Comparison of ENCODE assay signal across 12 cellular contexts in genomic region chr6:149094156-149094555, GRCh38.
A peak's percentile ranks its signal among the peaks of the same experiment; 100 is the strongest.
DNase-seq lines count a peak whose midpoint lies in the region; ATAC-seq and TF ChIP-seq lines count a peak whose summit lies in the region.
"Had no signal": no experiment of that assay in that cellular context is flagged by ENCODE, and none has a peak within 500 bp of the region (broad histone marks: within the 10 kb centered on the region; RNA-seq: fewer than 3 reads in every experiment).

No MANE protein-coding gene starts in this region.

- peaks cover 80% of the 10 kb centered on the region for H3K4me1 Mint-ChIP-seq in activated CD4-positive, alpha-beta T cell treated with anti-CD3 and anti-CD28 coated beads, Interleukin-2, amount 10 ng/mL, durations not matched to agents 7 days and 5 days
- H3K4me1 Mint-ChIP-seq in chondrocyte (ENCODE audit: low read depth) (peaks cover 28% of the 10 kb centered on the region), osteocyte (ENCODE audit: unreplicated experiment) (peaks cover 24% of the 10 kb centered on the region)

- peak overlapping the region; percentile 32 to 75 for H3K27ac ChIP-seq in SK-N-SH (ENCODE audit: low read depth in 2 of 2, low read length in 1 of 2)
- H3K27ac ChIP-seq: right lobe of liver, vagina had no signal

- no peaks in the 10 kb centered on the region for H3K79me2 ChIP-seq in SK-N-SH (ENCODE audit: insufficient read depth)

- peaks cover 52% of the 10 kb centered on the region for H3K36me3 Mint-ChIP-seq in activated CD4-positive, alpha-beta T cell treated with anti-CD3 and anti-CD28 coated beads, Interleukin-2, amount 10 ng/mL, durations not matched to agents 7 days and 5 days (ENCODE audit: low read depth)
- H3K36me3 Mint-ChIP-seq in chondrocyte (ENCODE audit: low read depth) (peaks cover 3% of the 10 kb centered on the region), osteocyte (ENCODE audit: unreplicated experiment) (peaks cover 9% of the 10 kb centered on the region)

- H3K9me3 Mint-ChIP-seq in activated CD4-positive, alpha-beta T cell treated with anti-CD3 and anti-CD28 coated beads, Interleukin-2, amount 10 ng/mL, durations not matched to agents 7 days and 5 days, result peaks cover 25% of the 10 kb centered on the region
- H3K9me3 Mint-ChIP-seq in chondrocyte (ENCODE audit: low read depth) (peaks cover 12% of the 10 kb centered on the region), osteocyte (ENCODE audit: unreplicated experiment) (peaks cover 15% of the 10 kb centered on the region)

- WGBS in SK-N-SH (ENCODE audit: low lambda C conversion rate), result 42% methylated on average over 3 of the region's 3 CpGs

- no peak for TF ChIP-seq EP300 in SK-N-SH (IDR thresholded peaks at IDR 0.05; ENCODE audit: borderline replicate concordance in 1 of 2, low read depth in 1 of 2, low read length in 1 of 2)

- no peaks in the 10 kb centered on the region for H4K20me1 ChIP-seq in SK-N-SH (ENCODE audit: insufficient read depth)

- H3K4me2 ChIP-seq in SK-N-SH, result peak overlapping the region; percentile 67

- peaks cover 0 to 4% of the 10 kb centered on the region in 2 experiments for H3K36me3 ChIP-seq in SK-N-SH (replicated peaks in 1 of 2; ENCODE audit: control insufficient read depth in 1 of 2, insufficient read depth in 2 of 2, low read length in 1 of 2)
- H3K36me3 ChIP-seq: heart left ventricle, right lobe of liver, vagina had no signal

- TF ChIP-seq RAD21 in SK-N-SH (IDR thresholded peaks at IDR 0.05; ENCODE audit: low read length), result no peak

- H3K9me2 ChIP-seq in SK-N-SH, result no peaks in the 10 kb centered on the region

- H3K4me1 ChIP-seq in SK-N-SH (ENCODE audit: control insufficient read depth in 1 of 2, insufficient read depth in 2 of 2, low read depth in 1 of 2, low read length in 1 of 2), result peaks cover 8 to 13% of the 10 kb centered on the region in 2 experiments; a peak in 3 of 4 replicates
- H3K4me1 ChIP-seq: right lobe of liver had no signal

- no peaks in the 10 kb centered on the region for H3K27me3 Mint-ChIP-seq in activated CD4-positive, alpha-beta T cell treated with anti-CD3 and anti-CD28 coated beads, Interleukin-2, amount 10 ng/mL, durations not matched to agents 7 days and 5 days
- no peaks in the 10 kb centered on the region for H3K27me3 Mint-ChIP-seq in chondrocyte (ENCODE audit: low read depth)
- H3K27me3 Mint-ChIP-seq in osteocyte (ENCODE audit: unreplicated experiment), result no peaks in the 10 kb centered on the region

- POLR2A ChIA-PET in activated CD4-positive, alpha-beta T cell treated with anti-CD3 and anti-CD28 coated beads, Interleukin-2, amount 10 ng/mL, durations not matched to agents 7 days and 5 days (lab: Charles Lee), result no interaction called here
- POLR2A ChIA-PET in SK-N-SH (lab: Yijun Ruan, JAX), result no interaction called here

- no peak overlapping the region for H3K9ac ChIP-seq in SK-N-SH

- CTCF ChIA-PET in activated CD4-positive, alpha-beta T cell treated with anti-CD3 and anti-CD28 coated beads, Interleukin-2, amount 10 ng/mL, durations not matched to agents 7 days and 5 days (lab: Charles Lee), result interaction anchor here (0.8 to 3.6 kb wide), 9 partner anchors 8 to 337 kb away, joined by 3 to 23 read pairs (median 4); no protein-coding TSS in a partner anchor
- CTCF ChIA-PET in SK-N-SH (lab: Yijun Ruan, JAX), result interaction anchor here (0.9 to 1.4 kb wide), 3 partner anchors 9 to 338 kb away, joined by 5 to 6 read pairs (median 5); no protein-coding TSS in a partner anchor

- H3K27me3 ChIP-seq in SK-N-SH (ENCODE audit: insufficient read depth), result no peaks in the 10 kb centered on the region
- H3K27me3 ChIP-seq: right lobe of liver, vagina had no signal

- DNase-seq in activated CD4-positive, alpha-beta T cell treated with anti-CD3 and anti-CD28 coated beads, Interleukin-2, amount 10 ng/mL, durations not matched to agents 7 days and 5 days, result no peak
- no peak for DNase-seq in activated CD4-positive, alpha-beta T cell treated with anti-CD3 and anti-CD28 coated beads for 4 hours
- DNase-seq in SK-N-SH (no peak), chondrocyte (ENCODE audit: low spot score) (no peak), osteocyte (ENCODE audit: extremely low spot score, unreplicated experiment) (no peak), NOMO-1 (lab: John Stamatoyannopoulos, UW; ENCODE audit: unreplicated experiment in 2 of 2) (no peak), cortex of kidney (lab: John Stamatoyannopoulos, UW) (no peak)
- DNase-seq: heart left ventricle, NCI-H446 treated with DMSO at 0.1 percent for 48 hours, right lobe of liver had no signal

- H3F3A ChIP-seq in SK-N-SH (replicated peaks; ENCODE audit: insufficient read depth), result peaks cover 3% of the 10 kb centered on the region

- H3K27ac Mint-ChIP-seq in activated CD4-positive, alpha-beta T cell treated with anti-CD3 and anti-CD28 coated beads, Interleukin-2, amount 10 ng/mL, durations not matched to agents 7 days and 5 days, result peak overlapping the region; percentile 90
- H3K27ac Mint-ChIP-seq in chondrocyte (ENCODE audit: unreplicated experiment), result peak overlapping the region; percentile 85
- peak overlapping the region; percentile 78 for H3K27ac Mint-ChIP-seq in osteocyte (ENCODE audit: unreplicated experiment)

- peak overlapping the region; percentile 76; the same call in 1 of the 2 replicates for H2AFZ ChIP-seq in SK-N-SH (ENCODE audit: low read depth)

- no peak overlapping the region for H3K4me3 ChIP-seq in SK-N-SH (ENCODE audit: low read depth in 2 of 2, low read length in 1 of 2)
- H3K4me3 ChIP-seq: heart left ventricle, right lobe of liver, vagina had no signal

- H3K9me3 ChIP-seq in SK-N-SH, result peaks cover 11% of the 10 kb centered on the region

- ATAC-seq in HG02870 (IDR thresholded peaks at IDR 0.05; ENCODE audit: unreplicated experiment), result no peak
- ATAC-seq: heart left ventricle had no signal

- H3K4me3 Mint-ChIP-seq in activated CD4-positive, alpha-beta T cell treated with anti-CD3 and anti-CD28 coated beads, Interleukin-2, amount 10 ng/mL, durations not matched to agents 7 days and 5 days, result peak overlapping the region; percentile 54
- H3K4me3 Mint-ChIP-seq in chondrocyte (ENCODE audit: unreplicated experiment), result no peak overlapping the region
- H3K4me3 Mint-ChIP-seq in osteocyte (ENCODE audit: unreplicated experiment), result no peak overlapping the region

- TF ChIP-seq CTCF in SK-N-SH (IDR thresholded peaks at IDR 0.05) (no peak), chondrocyte (IDR thresholded peaks at IDR 0.05) (no peak), osteocyte (IDR thresholded peaks at IDR 0.05) (no peak)

TF ChIP-seq in SK-N-SH, 30 proteins besides CTCF, POLR2A, EP300 and RAD21:
- TF ChIP-seq FOSL2 (IDR thresholded peaks at IDR 0.05; ENCODE audit: borderline replicate concordance, low read depth) (0 out of 2 replicates have a peak, but pooled peaks have one; percentile 3), TCF12 (IDR thresholded peaks at IDR 0.05) (no peak), NRF1 (IDR thresholded peaks at IDR 0.05; ENCODE audit: low read depth, low read length) (no peak)
